Comparison of ENCODE assay signal across 24 cellular contexts in genomic region chr17:15508466-15508865, GRCh38.
"Had no signal": no experiment of that assay in that cellular context is flagged by ENCODE, and none has a peak within 500 bp of the region (broad histone marks: within the 10 kb centered on the region; RNA-seq: fewer than 3 reads in every experiment).

No MANE protein-coding gene starts in this region.

- H3K4me3 Mint-ChIP-seq: activated CD4-positive, alpha-beta memory T cell treated with anti-CD3 and anti-CD28 coated beads, Interleukin-2, amount 10 ng/mL, durations not matched to agents 7 days and 5 days; activated CD8-positive, alpha-beta memory T cell treated with anti-CD3 and anti-CD28 coated beads, Interleukin-2, amount 10 ng/mL, durations not matched to agents 7 days and 5 days; activated naive CD8-positive, alpha-beta T cell treated with anti-CD3 and anti-CD28 coated beads, Interleukin-2, amount 10 ng/mL, durations not matched to agents 7 days and 5 days; mesothelial cell of epicardium; neural progenitor cell; stimulated activated memory B cell treated with anti-CD40 and anti-IgM and Interleukin-4, amounts not matched to agents 10 μg/mL and 1 μg/mL and 100 μg/mL, for 72 hours; T-cell had no signal

- H3K9ac ChIP-seq: neural progenitor cell, SK-N-SH had no signal

- ATAC-seq: activated CD8-positive, alpha-beta memory T cell treated with anti-CD3 and anti-CD28 coated beads, Interleukin-2, amount 10 ng/mL, durations not matched to agents 7 days and 5 days; sciatic nerve; stimulated activated memory B cell treated with anti-CD40 and anti-IgM and Interleukin-4, amounts not matched to agents 10 μg/mL and 1 μg/mL and 100 μg/mL, for 72 hours; T-cell had no signal

- H2AFZ ChIP-seq: hepatocyte, neural progenitor cell had no signal

- H3K4me2 ChIP-seq: hepatocyte, neural progenitor cell, SK-N-SH had no signal

- H3K27me3 ChIP-seq: brain microvascular endothelial cell, esophagus squamous epithelium, hepatocyte, neural progenitor cell, spleen, thyroid gland had no signal

- H3K4me1 ChIP-seq: neural progenitor cell had no signal

- H3K4me3 ChIP-seq: esophagus squamous epithelium, hepatocyte, lung, neural progenitor cell, spleen, thyroid gland had no signal

- DNase-seq: activated CD4-positive, alpha-beta memory T cell treated with anti-CD3 and anti-CD28 coated beads, Interleukin-2, amount 10 ng/mL, durations not matched to agents 7 days and 5 days; activated CD4-positive, alpha-beta T cell treated with anti-CD3 and anti-CD28 coated beads for 48 hours; activated CD4-positive, CD25-positive, alpha-beta regulatory T cell; activated CD8-positive, alpha-beta memory T cell treated with anti-CD3 and anti-CD28 coated beads, Interleukin-2, amount 10 ng/mL, durations not matched to agents 7 days and 5 days; activated naive CD4-positive, alpha-beta T cell treated with Interleukin-2 at 50 U/mL for 16 hours; activated naive CD8-positive, alpha-beta T cell treated with anti-CD3 and anti-CD28 coated beads, Interleukin-2, amount 10 ng/mL, durations not matched to agents 7 days and 5 days; activated T-cell treated with anti-CD3 and anti-CD28 coated beads, Interleukin-2, amount 50 U/mL, for 1 hour; amygdala; brain microvascular endothelial cell; effector CD4-positive, alpha-beta T cell; esophagus squamous epithelium; left cardiac atrium; SK-N-SH; spleen; stimulated activated CD4-positive, alpha-beta T cell treated with anti-CD3 and anti-CD28 coated beads, Interleukin-4, amount 100 ng/mL, for 4 hours; T-cell; thyroid gland had no signal

- H3K27ac ChIP-seq: brain microvascular endothelial cell, esophagus squamous epithelium, hepatocyte, neural progenitor cell, spleen, thyroid gland had no signal

- H3K9me3 ChIP-seq: esophagus squamous epithelium, SK-N-SH, spleen, thyroid gland had no signal

- H3K27me3 Mint-ChIP-seq: activated CD4-positive, alpha-beta memory T cell treated with anti-CD3 and anti-CD28 coated beads, Interleukin-2, amount 10 ng/mL, durations not matched to agents 7 days and 5 days; activated CD8-positive, alpha-beta memory T cell treated with anti-CD3 and anti-CD28 coated beads, Interleukin-2, amount 10 ng/mL, durations not matched to agents 7 days and 5 days; activated naive CD8-positive, alpha-beta T cell treated with anti-CD3 and anti-CD28 coated beads, Interleukin-2, amount 10 ng/mL, durations not matched to agents 7 days and 5 days; stimulated activated memory B cell treated with anti-CD40 and anti-IgM and Interleukin-4, amounts not matched to agents 10 μg/mL and 1 μg/mL and 100 μg/mL, for 72 hours; T-cell had no signal

- H3K9me3 Mint-ChIP-seq: activated CD4-positive, alpha-beta memory T cell treated with anti-CD3 and anti-CD28 coated beads, Interleukin-2, amount 10 ng/mL, durations not matched to agents 7 days and 5 days; activated naive CD8-positive, alpha-beta T cell treated with anti-CD3 and anti-CD28 coated beads, Interleukin-2, amount 10 ng/mL, durations not matched to agents 7 days and 5 days; activated T-helper 2 cell treated with anti-CD3 and anti-CD28 coated beads, Interferon-gamma antibody, Interleukin-2, Interleukin-4, amounts not matched to agents 10 μg/mL and 5 μg/mL and 100 μg/mL, durations not matched to agents 14 hours and 24 hours and 36 hours; mesothelial cell of epicardium; neural progenitor cell; stimulated activated memory B cell treated with anti-CD40 and anti-IgM and Interleukin-4, amounts not matched to agents 10 μg/mL and 1 μg/mL and 100 μg/mL, for 72 hours; T-cell had no signal

- H3K27ac Mint-ChIP-seq: activated CD4-positive, alpha-beta memory T cell treated with anti-CD3 and anti-CD28 coated beads, Interleukin-2, amount 10 ng/mL, durations not matched to agents 7 days and 5 days; activated CD8-positive, alpha-beta memory T cell treated with anti-CD3 and anti-CD28 coated beads, Interleukin-2, amount 10 ng/mL, durations not matched to agents 7 days and 5 days; activated naive CD8-positive, alpha-beta T cell treated with anti-CD3 and anti-CD28 coated beads, Interleukin-2, amount 10 ng/mL, durations not matched to agents 7 days and 5 days; activated T-helper 2 cell treated with anti-CD3 and anti-CD28 coated beads, Interferon-gamma antibody, Interleukin-2, Interleukin-4, amounts not matched to agents 10 μg/mL and 5 μg/mL and 100 μg/mL, durations not matched to agents 14 hours and 24 hours and 36 hours; mesothelial cell of epicardium; neural progenitor cell; stimulated activated memory B cell treated with anti-CD40 and anti-IgM and Interleukin-4, amounts not matched to agents 10 μg/mL and 1 μg/mL and 100 μg/mL, for 72 hours; T-cell had no signal

- H3K36me3 ChIP-seq: neural progenitor cell, thyroid gland had no signal

- H3K4me1 Mint-ChIP-seq: activated CD4-positive, alpha-beta memory T cell treated with anti-CD3 and anti-CD28 coated beads, Interleukin-2, amount 10 ng/mL, durations not matched to agents 7 days and 5 days; activated CD8-positive, alpha-beta memory T cell treated with anti-CD3 and anti-CD28 coated beads, Interleukin-2, amount 10 ng/mL, durations not matched to agents 7 days and 5 days had no signal
